In genomic region chr9:89663264-89663970, GRCh38 we compare ENCODE assay signal across 26 cellular contexts. TPM values are rescaled to one million over a fixed set of nuclear protein-coding genes. Genes with fewer than 3 reads are reported as not detected.
DNase-seq lines count a peak whose midpoint lies in the region; TF ChIP-seq lines count a peak whose summit lies in the region.
"Had no signal": no experiment of that assay in that cellular context is flagged by ENCODE, and none has a peak within 500 bp of the region (broad histone marks: within the 10 kb centered on the region; RNA-seq: fewer than 3 reads in every experiment).

No MANE protein-coding gene starts in this region.

- H3K36me3 ChIP-seq in breast epithelium, result no peaks in the 10 kb centered on the region
- H3K36me3 ChIP-seq in mammary epithelial cell (ENCODE audit: insufficient read depth, low read length), result no peaks in the 10 kb centered on the region
- H3K36me3 ChIP-seq in colonic mucosa, result no peaks in the 10 kb centered on the region
- no peaks in the 10 kb centered on the region for H3K36me3 ChIP-seq in neutrophil
- H3K36me3 ChIP-seq: gastrocnemius medialis, left lung, suprapubic skin had no signal

- CTCF ChIA-PET in mammary epithelial cell (lab: Charles Lee; ENCODE audit: low non-redundant PET), result no interaction called here

- H3K27ac Mint-ChIP-seq in type B pancreatic cell, result no peak overlapping the region
- H3K27ac Mint-ChIP-seq: activated CD8-positive, alpha-beta T cell treated with anti-CD3 and anti-CD28 coated beads for 36 hours; activated naive CD8-positive, alpha-beta T cell treated with anti-CD3 and anti-CD28 coated beads for 36 hours had no signal

- TF ChIP-seq CTCF in breast epithelium (IDR thresholded peaks at IDR 0.05) (no peak), mammary epithelial cell (conservative IDR thresholded peaks at IDR 0.05 in 1 of 2, IDR thresholded peaks at IDR 0.05 in 1 of 2; ENCODE audit: extremely low read depth in 1 of 2, insufficient read depth in 1 of 2, low read depth in 1 of 2, low read length in 2 of 2) (no peak), colonic mucosa (IDR thresholded peaks at IDR 0.05) (no peak), neutrophil (IDR thresholded peaks at IDR 0.05) (no peak), type B pancreatic cell (conservative IDR thresholded peaks at IDR 0.05) (no peak)

- DNase-seq in breast epithelium (ENCODE audit: low spot score in 2 of 2), result no peak
- no peak for DNase-seq in mammary epithelial cell
- DNase-seq in colonic mucosa, result no peak
- no peak for DNase-seq in NCI-H187 (lab: John Stamatoyannopoulos, UW)
- no peak for DNase-seq in epidermal melanocyte (ENCODE audit: insufficient read length, low spot score)
- DNase-seq in type B pancreatic cell (ENCODE audit: extremely low spot score, unreplicated experiment), result no peak
- no peak for DNase-seq in mesenteric fat pad (ENCODE audit: low spot score)
- DNase-seq: activated CD4-positive, CD25-positive, alpha-beta regulatory T cell; activated CD8-positive, alpha-beta T cell treated with anti-CD3 and anti-CD28 coated beads for 36 hours; activated naive CD8-positive, alpha-beta T cell treated with anti-CD3 and anti-CD28 coated beads for 36 hours; activated T-cell treated with anti-CD3 and anti-CD28 coated beads, Interleukin-2, amount 50 U/mL, for 4 hours; EL; gastrocnemius medialis; HCEC 1CT; NCI-H2081; NCI-H526 treated with DMSO at 0.1 percent for 48 hours; SIG-M5; stimulated activated CD8-positive, alpha-beta memory T cell treated with anti-CD3 and anti-CD28 coated beads, Interleukin-4, amount 100 ng/mL, for 48 hours; T-helper 2 cell had no signal

- in situ Hi-C loops in mammary epithelial cell (cut with MboI; ENCODE audit: low sequenced_read_pairs in 2 of 2), result no loop called here

- H3K4me3 Mint-ChIP-seq in type B pancreatic cell, result no peak overlapping the region
- H3K4me3 Mint-ChIP-seq: activated CD8-positive, alpha-beta T cell treated with anti-CD3 and anti-CD28 coated beads for 36 hours; activated naive CD8-positive, alpha-beta T cell treated with anti-CD3 and anti-CD28 coated beads for 36 hours; activated T-cell treated with anti-CD3 and anti-CD28 coated beads, Interleukin-2, amount 50 U/mL, for 4 hours; IgD-negative memory B cell had no signal

- H3K4me1 ChIP-seq in breast epithelium, result peaks cover 12 to 30% of the 10 kb centered on the region in 2 donors
- peaks cover 5% of the 10 kb centered on the region for H3K4me1 ChIP-seq in mammary epithelial cell (ENCODE audit: insufficient read depth, low read length)
- H3K4me1 ChIP-seq in colonic mucosa, result peaks cover 16% of the 10 kb centered on the region
- H3K4me1 ChIP-seq in neutrophil (ENCODE audit: control insufficient read depth in 1 of 2, insufficient read depth in 1 of 2, low read depth in 1 of 2, low read length in 1 of 2), result peaks cover 92 to 95% of the 10 kb centered on the region in 2 experiments

- H3K27me3 Mint-ChIP-seq in type B pancreatic cell, result peaks cover 4% of the 10 kb centered on the region

- H3K27ac ChIP-seq in breast epithelium, result peak overlapping the region; percentile 81 to 90
- H3K27ac ChIP-seq in mammary epithelial cell (ENCODE audit: insufficient read depth, low read depth, low read length), result no peak overlapping the region
- H3K27ac ChIP-seq in colonic mucosa, result peak overlapping the region; percentile 61
- H3K27ac ChIP-seq in neutrophil, result peak overlapping the region; percentile 99
- H3K27ac ChIP-seq: HL-60 had no signal

- 82% methylated on average over 5 of the region's 5 CpGs for WGBS in mammary epithelial cell (ENCODE audit: low coverage, missing lambda C conversion rate)

- dilution Hi-C loops in mammary epithelial cell (cut with HindIII; ENCODE audit: low sequenced_read_pairs), result no loop called here

- H3K27me3 ChIP-seq in breast epithelium, result no peaks in the 10 kb centered on the region
- H3K27me3 ChIP-seq in mammary epithelial cell (ENCODE audit: insufficient read depth, low read length), result no peaks in the 10 kb centered on the region
- H3K27me3 ChIP-seq in colonic mucosa, result no peaks in the 10 kb centered on the region
- H3K27me3 ChIP-seq in neutrophil, result no peaks in the 10 kb centered on the region
- H3K27me3 ChIP-seq: gastrocnemius medialis, left lung, suprapubic skin had no signal

- no peaks in the 10 kb centered on the region for H4K20me1 ChIP-seq in mammary epithelial cell (ENCODE audit: insufficient read depth, low read length)

- H3K4me1 Mint-ChIP-seq in type B pancreatic cell (ENCODE audit: unreplicated experiment), result peaks cover 31% of the 10 kb centered on the region

- intact Hi-C loops in breast epithelium (cut with DNase I; ENCODE audit: low total_unique reads), result no loop called here
- intact Hi-C loops in mammary epithelial cell (cut with micrococcal nuclease), result no loop called here
- intact Hi-C loops in colonic mucosa (cut with DNase I), result no loop called here

- no peak overlapping the region for H2AFZ ChIP-seq in mammary epithelial cell (ENCODE audit: low read depth, low read length)

- H3K9ac ChIP-seq in mammary epithelial cell (ENCODE audit: insufficient read depth, low read length) (no peak overlapping the region), colonic mucosa (ENCODE audit: low read depth in 2 of 2, low read length in 2 of 2) (peak overlapping the region in 1 of 2 donors; percentile 6)

- no TSS peak for BruUV-seq in mammary epithelial cell (replicated peaks; lab: Mats Ljungman, UMichigan)

- TF ChIP-seq POLR2A in breast epithelium (IDR thresholded peaks at IDR 0.05), result no peak

- H3K4me3 ChIP-seq in breast epithelium, result no peak overlapping the region
- H3K4me3 ChIP-seq in mammary epithelial cell (replicated peaks in 1 of 3; ENCODE audit: insufficient read depth in 1 of 3, low read depth in 2 of 3, low read length in 3 of 3), result no peak overlapping the region
- H3K4me3 ChIP-seq in colonic mucosa, result no peak overlapping the region
- peak overlapping the region; percentile 21 to 41 for H3K4me3 ChIP-seq in neutrophil (ENCODE audit: low read depth in 1 of 2, low read length in 1 of 2)
- H3K4me3 ChIP-seq: gastrocnemius medialis, left lung, smooth muscle cell, suprapubic skin had no signal

- no peaks in the 10 kb centered on the region for H3K9me3 Mint-ChIP-seq in type B pancreatic cell
- H3K9me3 Mint-ChIP-seq: activated CD8-positive, alpha-beta T cell treated with anti-CD3 and anti-CD28 coated beads for 36 hours; activated naive CD8-positive, alpha-beta T cell treated with anti-CD3 and anti-CD28 coated beads for 36 hours; activated T-cell treated with anti-CD3 and anti-CD28 coated beads, Interleukin-2, amount 50 U/mL, for 4 hours; IgD-negative memory B cell had no signal

- H3K9me3 ChIP-seq in breast epithelium, result no peaks in the 10 kb centered on the region
- H3K9me3 ChIP-seq in mammary epithelial cell (replicated peaks; ENCODE audit: insufficient read depth, low read length), result no peaks in the 10 kb centered on the region
- H3K9me3 ChIP-seq in colonic mucosa, result no peaks in the 10 kb centered on the region
- H3K9me3 ChIP-seq in neutrophil, result no peaks in the 10 kb centered on the region
- H3K9me3 ChIP-seq: gastrocnemius medialis, left lung, suprapubic skin had no signal

- no peaks in the 10 kb centered on the region for H3K36me3 Mint-ChIP-seq in type B pancreatic cell
- H3K36me3 Mint-ChIP-seq: activated naive CD8-positive, alpha-beta T cell treated with anti-CD3 and anti-CD28 coated beads for 36 hours; IgD-negative memory B cell had no signal

- H3K4me2 ChIP-seq in mammary epithelial cell (ENCODE audit: insufficient read depth, low read depth, low read length), result no peak overlapping the region

- no peaks in the 10 kb centered on the region for H3K79me2 ChIP-seq in mammary epithelial cell (ENCODE audit: insufficient read depth, low read length)

RNA-seq across cellular contexts. Expression of gene GADD45G, which starts 58.6 kb away (rescaled TPM):
- total RNA-seq in breast epithelium (10 to 100 TPM; 13.0 to 24.3 (median 15.8) TPM), mammary epithelial cell (1 to 10 TPM in 1 of 2 donors, not detected in 1; 1.0 TPM), colonic mucosa (10 to 100 TPM in 1 of 2 donors, 1 to 10 TPM in 1; 8.1 to 10.8 TPM), type B pancreatic cell (ENCODE audit: low replicate concordance) (10.9 and 12.2 TPM in 2 replicates), mesenteric fat pad (10.9 TPM)
- polyA plus RNA-seq in mammary epithelial cell, result 0.08 TPM
- polyA minus RNA-seq in mammary epithelial cell, result not detected
- total RNA-seq: epithelial cell of proximal tubule had no signal

Comparison
In these comparisons a context has a peak if more than half of its experiments do, and no peak if none do; other contexts are left out.
1. H3K4me3 ChIP-seq: peak in neutrophil (2 of 2); none in breast epithelium (0 of 3), mammary epithelial cell (0 of 3) and colonic mucosa (single experiment).